In the genomic region with DNA sequence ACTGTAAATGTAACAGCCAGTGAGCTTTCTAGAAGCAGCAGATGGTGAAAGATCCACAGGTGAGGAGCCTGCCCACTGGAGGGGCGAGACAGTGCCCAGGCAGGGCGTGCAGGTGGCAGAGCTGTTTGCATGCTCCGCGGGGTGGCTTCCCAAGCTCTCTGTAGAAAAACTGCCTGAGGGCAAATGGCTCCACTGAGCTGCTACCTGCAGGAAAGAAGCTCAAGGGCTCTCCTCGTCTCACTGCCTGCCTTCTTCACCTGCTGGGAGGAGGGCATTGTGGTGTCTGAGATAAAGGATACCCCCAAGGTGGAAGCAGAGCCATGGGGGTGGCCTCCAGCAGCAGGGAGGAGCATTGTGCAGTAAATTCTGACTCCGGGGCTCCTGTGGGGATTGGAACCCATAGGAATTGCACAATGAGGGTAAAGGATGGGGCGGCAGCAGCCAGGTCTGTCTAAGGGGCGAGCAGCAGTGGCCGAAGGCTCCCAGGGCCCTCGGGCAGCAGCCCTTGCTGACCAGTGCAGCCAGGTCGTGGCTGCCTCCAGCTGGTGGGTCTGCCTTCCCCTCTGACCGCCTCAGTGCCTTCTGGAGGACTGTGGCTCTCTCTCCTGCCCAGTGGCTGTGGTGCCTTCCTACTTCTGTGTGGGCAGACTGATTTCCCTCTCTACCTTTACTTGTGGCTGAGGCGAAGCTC, we compare ENCODE assay signal across 15 cellular contexts. TPM values are rescaled to one million over a fixed set of nuclear protein-coding genes. Genes with fewer than 3 reads are reported as not detected.
A peak's percentile ranks its signal among the peaks of the same experiment; 100 is the strongest.
DNase-seq lines count a peak whose midpoint lies in the region; ATAC-seq and TF ChIP-seq lines count a peak whose summit lies in the region.
"Had no signal": no experiment of that assay in that cellular context is flagged by ENCODE, and none has a peak within 500 bp of the region (broad histone marks: within the 10 kb centered on the region; RNA-seq: fewer than 3 reads in every experiment).

No MANE protein-coding gene starts in this region.

- WGBS in prostate gland, result 78% methylated on average over 13 of the region's 13 CpGs

- DNase-seq in NCI-H1436 (lab: John Stamatoyannopoulos, UW) (peak; percentile 25), NCI-H1436 treated with DMSO at 0.1 percent for 48 hours (lab: John Stamatoyannopoulos, UW) (no peak), NCI-H748 (lab: John Stamatoyannopoulos, UW; ENCODE audit: unreplicated experiment) (peak; percentile 86), left ventricle myocardium superior (no peak), prostate gland (ENCODE audit: low spot score) (no peak)
- DNase-seq: activated CD4-positive, alpha-beta T cell treated with anti-CD3 and anti-CD28 coated beads for 1 hour; activated CD8-positive, alpha-beta memory T cell treated with anti-CD3 and anti-CD28 coated beads, Interleukin-2, amount 10 ng/mL, durations not matched to agents 7 days and 5 days; Caco-2 had no signal

- ATAC-seq in left ventricle myocardium superior (no peak), GM21529 (IDR thresholded peaks at IDR 0.05; ENCODE audit: unreplicated experiment) (no peak)
- ATAC-seq: activated CD8-positive, alpha-beta memory T cell treated with anti-CD3 and anti-CD28 coated beads, Interleukin-2, amount 10 ng/mL, durations not matched to agents 7 days and 5 days; activated T-helper 17 cell treated with anti-CD3 and anti-CD28 coated beads, Interleukin-2, amount 50 U/mL, for 72 hours; K562; natural killer cell treated with Interleukin-12 subunit alpha and Interleukin-12 subunit beta and Interleukin-15 and Interleukin-18, amount 100 ng/mL, for 72 hours had no signal

- H3K4me1 ChIP-seq in HEK293 (ENCODE audit: control insufficient read depth, insufficient read depth, low read length) (peaks cover 4% of the 10 kb centered on the region; the same call in 1 of the 2 replicates), iPS-20b (ENCODE audit: insufficient read depth, low read length) (peaks cover 38% of the 10 kb centered on the region), prostate gland (replicated peaks) (peaks cover 3% of the 10 kb centered on the region)
- H3K4me1 ChIP-seq: Caco-2 had no signal

- H3K27me3 ChIP-seq in iPS-20b (ENCODE audit: insufficient read depth, low read length) (no peaks in the 10 kb centered on the region), prostate gland (replicated peaks; ENCODE audit: insufficient read depth) (no peaks in the 10 kb centered on the region)
- H3K27me3 ChIP-seq: suprapubic skin had no signal

- POLR2A ChIA-PET in HEK293 (lab: Yijun Ruan, JAX), result no interaction called here

- TF ChIP-seq POLR2A in prostate gland (IDR thresholded peaks at IDR 0.05), result no peak

- H3K9ac ChIP-seq in iPS-20b (ENCODE audit: low read depth, low read length), result 0 out of 2 replicates have a peak overlapping the region, but pooled peaks have one; percentile 28

- CTCF ChIA-PET in HEK293 (lab: Yijun Ruan, JAX), result interaction anchor here (0.7 to 4.0 kb wide), 6 partner anchors 12 to 396 kb away, joined by 3 to 43 read pairs (median 7); no protein-coding TSS in a partner anchor

- no peak overlapping the region for H3K27ac ChIP-seq in HEK293 (ENCODE audit: extremely low read depth, low read depth, low read length)
- peak overlapping the region; percentile 48 for H3K27ac ChIP-seq in iPS-20b (ENCODE audit: low read length)
- H3K27ac ChIP-seq in prostate gland, result no peak overlapping the region
- H3K27ac ChIP-seq: suprapubic skin had no signal

- intact Hi-C loops in left ventricle myocardium superior (cut with micrococcal nuclease) (no loop called here), prostate gland (cut with DNase I) (loop anchor here (10.0 kb wide), 1 partner anchor 313 kb away; no protein-coding TSS in a partner anchor)

- H3K9me3 ChIP-seq in HEK293 (ENCODE audit: control insufficient read depth, insufficient read depth, low read depth, low read length) (no peaks in the 10 kb centered on the region), iPS-20b (ENCODE audit: insufficient read depth, low read depth, low read length) (no peaks in the 10 kb centered on the region), prostate gland (no peaks in the 10 kb centered on the region)
- H3K9me3 ChIP-seq: Caco-2, suprapubic skin had no signal

- peaks cover 0 to 73% of the 10 kb centered on the region in 2 experiments; a peak in 2 of 3 replicates for H3K36me3 ChIP-seq in HEK293 (ENCODE audit: control insufficient read depth in 2 of 2, insufficient read depth in 1 of 2, low read length in 2 of 2)
- peaks cover 7% of the 10 kb centered on the region; the same call in 1 of the 2 replicates for H3K36me3 ChIP-seq in iPS-20b (ENCODE audit: insufficient read depth, low read depth, low read length)
- H3K36me3 ChIP-seq in prostate gland, result no peaks in the 10 kb centered on the region

- H3K4me3 ChIP-seq in HEK293 (ENCODE audit: low read depth, low read length), result no peak overlapping the region
- H3K4me3 ChIP-seq in iPS-20b (ENCODE audit: low read length), result 0 out of 2 replicates have a peak overlapping the region, but pooled peaks have one; percentile 14
- no peak overlapping the region for H3K4me3 ChIP-seq in prostate gland
- H3K4me3 ChIP-seq: K562, suprapubic skin had no signal

- TF ChIP-seq CTCF in HEK293 (tag by site-specific recombination; IDR thresholded peaks at IDR 0.05), result no peak
- TF ChIP-seq CTCF in prostate gland (IDR thresholded peaks at IDR 0.05), result no peak

TF ChIP-seq in HEK293, 187 proteins besides CTCF, POLR2A, EP300 and RAD21:
- peak; percentile 88 for TF ChIP-seq GLIS1 (tag by site-specific recombination; IDR thresholded peaks at IDR 0.05)
- no peak for TF ChIP-seq ZNF776 (tag by site-specific recombination; IDR thresholded peaks at IDR 0.05; ENCODE audit: borderline replicate concordance)
- TF ChIP-seq SP3 (tag by site-specific recombination; IDR thresholded peaks at IDR 0.05), result no peak
- no peak for TF ChIP-seq ZNF426 (tag by site-specific recombination; IDR thresholded peaks at IDR 0.05)
- TF ChIP-seq ZIC2 (tag by site-specific recombination; IDR thresholded peaks at IDR 0.05), result peak; percentile 99
- TF ChIP-seq ZNF292 (tag by site-specific recombination; IDR thresholded peaks at IDR 0.05; ENCODE audit: borderline replicate concordance, low read depth), result no peak

RNA-seq across cellular contexts. Expression of gene CABP7, which starts 28.0 kb away (rescaled TPM):
- total RNA-seq in left ventricle myocardium superior (not detected), prostate gland (1 to 10 TPM in 1 of 2 donors, not detected in 1; 1.5 TPM)
- total RNA-seq: activated CD8-positive, alpha-beta memory T cell treated with anti-CD3 and anti-CD28 coated beads, Interleukin-2, amount 10 ng/mL, durations not matched to agents 7 days and 5 days; Caco-2; K562 had no signal

Comparison
In these comparisons a context has a peak if more than half of its experiments do, and no peak if none do; other contexts are left out.
1. DNase-seq: peak in NCI-H1436 (single experiment) and NCI-H748 (single experiment); none in NCI-H1436 treated with DMSO at 0.1 percent for 48 hours (single experiment), left ventricle myocardium superior (single experiment) and prostate gland (single experiment).